In genomic region chr3:101513419-101513986, GRCh38 we compare ENCODE assay signal across 8 cellular contexts. TPM values are rescaled to one million over a fixed set of nuclear protein-coding genes. Genes with fewer than 3 reads are reported as not detected.
A peak's percentile ranks its signal among the peaks of the same experiment; 100 is the strongest.
DNase-seq lines count a peak whose midpoint lies in the region; ATAC-seq and TF ChIP-seq lines count a peak whose summit lies in the region.

No MANE protein-coding gene starts in this region.

- H3K27ac Mint-ChIP-seq in CD4-positive, CD25-positive, alpha-beta regulatory T cell: peak overlapping the region; percentile 99
- H3K27ac Mint-ChIP-seq in activated CD4-positive, alpha-beta memory T cell treated with anti-CD3 and anti-CD28 coated beads for 36 hours: peak overlapping the region; percentile 99
- peak overlapping the region; percentile 100 for H3K27ac Mint-ChIP-seq in glutamatergic neuron (ENCODE audit: unreplicated experiment)

- H3K36me3 ChIP-seq in CD4-positive, CD25-positive, alpha-beta regulatory T cell (ENCODE audit: control insufficient read depth, insufficient read depth, low read length): no peaks in the 10 kb centered on the region

- peak in 1 of 3 donors; percentile 7 for DNase-seq in CD4-positive, CD25-positive, alpha-beta regulatory T cell
- DNase-seq in activated CD4-positive, alpha-beta memory T cell treated with anti-CD3 and anti-CD28 coated beads for 36 hours: no peak
- DNase-seq in glutamatergic neuron (no peak), retinal pigment epithelial cell (ENCODE audit: low read depth) (no peak), NCI-H748 (lab: John Stamatoyannopoulos, UW; ENCODE audit: unreplicated experiment) (no peak)
- no peak for DNase-seq in stimulated activated CD4-positive, alpha-beta T cell treated with anti-CD3 and anti-CD28 coated beads, Interleukin-1b, Interleukin-23, amount 100 ng/mL, for 48 hours

- no peak for ATAC-seq in CD4-positive, CD25-positive, alpha-beta regulatory T cell (ENCODE audit: low read depth in 2 of 2)
- ATAC-seq in GM19351 (IDR thresholded peaks at IDR 0.05; ENCODE audit: unreplicated experiment): peak; percentile 28
- ATAC-seq in HG03442 (IDR thresholded peaks at IDR 0.05; ENCODE audit: unreplicated experiment): peak; percentile 22

- intact Hi-C loops in activated CD4-positive, alpha-beta memory T cell treated with anti-CD3 and anti-CD28 coated beads for 36 hours (cut with micrococcal nuclease): loop anchor here (1.0 kb wide), 1 partner anchor 48 kb away; the partner anchor contains the start of gene TRMT10C

- H3K27ac ChIP-seq in CD4-positive, CD25-positive, alpha-beta regulatory T cell (ENCODE audit: insufficient read depth, low read length, poor library complexity, severe bottlenecking): peak overlapping the region; percentile 92

- peaks cover 57% of the 10 kb centered on the region for H3K4me1 ChIP-seq in CD4-positive, CD25-positive, alpha-beta regulatory T cell (ENCODE audit: control insufficient read depth, insufficient read depth, low read length, poor library complexity, severe bottlenecking)

- peaks cover 10% of the 10 kb centered on the region for H3K36me3 Mint-ChIP-seq in CD4-positive, CD25-positive, alpha-beta regulatory T cell
- H3K36me3 Mint-ChIP-seq in activated CD4-positive, alpha-beta memory T cell treated with anti-CD3 and anti-CD28 coated beads for 36 hours: peaks cover 5% of the 10 kb centered on the region
- H3K36me3 Mint-ChIP-seq in glutamatergic neuron (ENCODE audit: unreplicated experiment): no peaks in the 10 kb centered on the region

- peak overlapping the region; percentile 84 for H3K4me3 ChIP-seq in CD4-positive, CD25-positive, alpha-beta regulatory T cell (ENCODE audit: low read depth, low read length)
- H3K4me3 ChIP-seq in retinal pigment epithelial cell (ENCODE audit: low read length): peak overlapping the region; percentile 88

- peaks cover 0 to 5% (median 3%) of the 10 kb centered on the region in 7 donors for H3K9me3 Mint-ChIP-seq in CD4-positive, CD25-positive, alpha-beta regulatory T cell
- no peaks in the 10 kb centered on the region for H3K9me3 Mint-ChIP-seq in activated CD4-positive, alpha-beta memory T cell treated with anti-CD3 and anti-CD28 coated beads for 36 hours
- H3K9me3 Mint-ChIP-seq in glutamatergic neuron (ENCODE audit: unreplicated experiment): peaks cover 11% of the 10 kb centered on the region

- H3K9me3 ChIP-seq in CD4-positive, CD25-positive, alpha-beta regulatory T cell (ENCODE audit: control insufficient read depth in 2 of 2, low read length in 2 of 2): no peaks in the 10 kb centered on the region

- POLR2A ChIA-PET in activated CD4-positive, alpha-beta memory T cell treated with anti-CD3 and anti-CD28 coated beads for 36 hours (lab: Charles Lee): interaction anchor here (0.6 to 2.3 kb wide), 4 partner anchors 9 to 61 kb away, joined by 3 to 11 read pairs (median 6); partner anchors contain the start of genes PCNP and TRMT10C

- peak overlapping the region; percentile 94 to 100 (median 100) for H3K4me3 Mint-ChIP-seq in CD4-positive, CD25-positive, alpha-beta regulatory T cell
- peak overlapping the region; percentile 99 for H3K4me3 Mint-ChIP-seq in activated CD4-positive, alpha-beta memory T cell treated with anti-CD3 and anti-CD28 coated beads for 36 hours
- peak overlapping the region; percentile 98 for H3K4me3 Mint-ChIP-seq in glutamatergic neuron (ENCODE audit: unreplicated experiment)

- peaks cover 30 to 64% (median 42%) of the 10 kb centered on the region in 4 donors for H3K4me1 Mint-ChIP-seq in CD4-positive, CD25-positive, alpha-beta regulatory T cell
- H3K4me1 Mint-ChIP-seq in activated CD4-positive, alpha-beta memory T cell treated with anti-CD3 and anti-CD28 coated beads for 36 hours (ENCODE audit: low read depth): peaks cover 48% of the 10 kb centered on the region
- H3K4me1 Mint-ChIP-seq in glutamatergic neuron (ENCODE audit: low read depth, unreplicated experiment): peaks cover 10% of the 10 kb centered on the region

- H3K27me3 Mint-ChIP-seq in CD4-positive, CD25-positive, alpha-beta regulatory T cell: peaks cover 11% of the 10 kb centered on the region
- H3K27me3 Mint-ChIP-seq in activated CD4-positive, alpha-beta memory T cell treated with anti-CD3 and anti-CD28 coated beads for 36 hours: no peaks in the 10 kb centered on the region
- H3K27me3 Mint-ChIP-seq in glutamatergic neuron (ENCODE audit: unreplicated experiment): peaks cover 8% of the 10 kb centered on the region

- TF ChIP-seq CTCF in glutamatergic neuron (IDR thresholded peaks at IDR 0.05; ENCODE audit: partially characterized antibody, unreplicated experiment) (no peak), retinal pigment epithelial cell (conservative IDR thresholded peaks at IDR 0.05; ENCODE audit: low read depth, low read length) (no peak)

- CTCF ChIA-PET in activated CD4-positive, alpha-beta memory T cell treated with anti-CD3 and anti-CD28 coated beads for 36 hours (lab: Charles Lee): interaction anchor here (1.1 to 1.8 kb wide), 3 partner anchors 54 to 61 kb away, joined by 3 to 4 read pairs (median 4); partner anchors contain the start of gene PCNP

- H3K27me3 ChIP-seq in CD4-positive, CD25-positive, alpha-beta regulatory T cell (ENCODE audit: control insufficient read depth, insufficient read depth, low read length): no peaks in the 10 kb centered on the region

RNA-seq across cellular contexts. Expression of gene SENP7, which starts 0.5 kb away (rescaled TPM):
- total RNA-seq in CD4-positive, CD25-positive, alpha-beta regulatory T cell: 49.9 TPM
- 10 to 100 TPM in 1 of 4 donors, 1 to 10 TPM in 3; 7.8 to 12.5 (median 9.6) TPM for polyA plus RNA-seq in CD4-positive, CD25-positive, alpha-beta regulatory T cell
- total RNA-seq in activated CD4-positive, alpha-beta memory T cell treated with anti-CD3 and anti-CD28 coated beads for 36 hours: 10 to 100 TPM; 15.8 to 18.4 TPM
- 112 TPM for total RNA-seq in glutamatergic neuron (ENCODE audit: unreplicated experiment)

RNA-seq across cellular contexts. Expression of gene TRMT10C, which starts 48.2 kb away (rescaled TPM):
- total RNA-seq in CD4-positive, CD25-positive, alpha-beta regulatory T cell: 29.4 TPM
- polyA plus RNA-seq in CD4-positive, CD25-positive, alpha-beta regulatory T cell: 10 to 100 TPM; 41.3 to 47.0 (median 43.4) TPM
- 10 to 100 TPM; 39.5 to 43.2 TPM for total RNA-seq in activated CD4-positive, alpha-beta memory T cell treated with anti-CD3 and anti-CD28 coated beads for 36 hours
- total RNA-seq in glutamatergic neuron (ENCODE audit: unreplicated experiment): 23.5 TPM

Comparison
In these comparisons a context has a peak if more than half of its experiments do, and no peak if none do; other contexts are left out.
1. ATAC-seq: peak in GM19351 (single experiment) and HG03442 (single experiment); none in CD4-positive, CD25-positive, alpha-beta regulatory T cell (0 of 2).
2. Peak in every context shown above with its lines, with median percentiles within 50 percentile points of each other: H3K27ac Mint-ChIP-seq and H3K4me3 Mint-ChIP-seq.